9 cellular contexts compared by ENCODE assay signal in the genomic region with DNA sequence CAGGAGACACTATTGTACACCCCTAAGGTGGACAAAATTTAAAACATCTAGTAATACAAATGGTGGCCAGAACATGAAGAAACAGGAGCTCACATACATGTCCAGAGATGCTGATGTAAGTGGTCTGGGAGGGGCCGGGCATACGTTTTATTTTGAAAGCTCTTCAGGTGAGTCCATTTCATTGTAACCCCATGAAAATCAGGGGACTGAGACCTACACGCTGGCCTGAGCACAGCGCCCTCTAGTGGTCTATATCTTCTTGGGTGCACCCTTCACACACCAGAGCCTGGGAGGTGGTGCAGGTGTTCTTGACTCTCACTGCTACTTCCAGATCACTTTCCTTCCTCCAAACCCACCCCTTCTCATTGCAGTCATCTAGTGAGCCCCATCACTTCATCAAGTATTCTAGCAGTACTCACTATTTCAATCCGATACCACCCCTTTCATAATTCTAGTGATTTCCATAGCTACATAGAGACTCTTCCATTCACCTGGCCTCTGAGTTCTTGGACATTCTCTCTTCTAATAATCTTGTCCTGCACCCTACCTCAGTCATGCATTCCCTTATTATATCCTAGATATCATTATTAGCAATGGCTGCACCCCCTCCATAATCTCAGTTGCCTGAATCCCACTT. TPM values are rescaled to one million over a fixed set of nuclear protein-coding genes. Genes with fewer than 3 reads are reported as not detected.
DNase-seq lines count a peak whose midpoint lies in the region; ATAC-seq and TF ChIP-seq lines count a peak whose summit lies in the region.
"Had no signal": no experiment of that assay in that cellular context is flagged by ENCODE, and none has a peak within 500 bp of the region (broad histone marks: within the 10 kb centered on the region; RNA-seq: fewer than 3 reads in every experiment).

No MANE protein-coding gene starts in this region.

- H3K36me3 Mint-ChIP-seq in activated CD4-positive, alpha-beta memory T cell treated with anti-CD3 and anti-CD28 coated beads, Interleukin-2, amount 10 ng/mL, durations not matched to agents 7 days and 5 days (ENCODE audit: low read depth) = no peaks in the 10 kb centered on the region

- no peak overlapping the region for H3K4me3 Mint-ChIP-seq in activated CD4-positive, alpha-beta memory T cell treated with anti-CD3 and anti-CD28 coated beads, Interleukin-2, amount 10 ng/mL, durations not matched to agents 7 days and 5 days

- CTCF ChIA-PET in activated CD4-positive, alpha-beta memory T cell treated with anti-CD3 and anti-CD28 coated beads, Interleukin-2, amount 10 ng/mL, durations not matched to agents 7 days and 5 days (lab: Charles Lee) = interaction anchor here (0.6 to 4.3 kb wide), 43 partner anchors 10 to 1159 kb away, joined by 3 to 80 read pairs (median 4); partner anchors contain the start of genes TLR1, TLR10 and WDR19

- ATAC-seq in GM21723 (IDR thresholded peaks at IDR 0.05; ENCODE audit: unreplicated experiment) (peak; percentile 55), gastrocnemius medialis (no peak), sciatic nerve (no peak), HG02970 (IDR thresholded peaks at IDR 0.05; ENCODE audit: low FRiP score, unreplicated experiment) (no peak)

- no peak overlapping the region for H3K27ac ChIP-seq in gastrocnemius medialis

- H3K9me3 Mint-ChIP-seq in activated CD4-positive, alpha-beta memory T cell treated with anti-CD3 and anti-CD28 coated beads, Interleukin-2, amount 10 ng/mL, durations not matched to agents 7 days and 5 days = no peaks in the 10 kb centered on the region

- H3K9me3 ChIP-seq in gastrocnemius medialis = no peaks in the 10 kb centered on the region

- TF ChIP-seq POLR2A in erythroblast (IDR thresholded peaks at IDR 0.05; ENCODE audit: low read length) = no peak
- TF ChIP-seq POLR2A in gastrocnemius medialis (IDR thresholded peaks at IDR 0.05) = no peak

- H3K27me3 ChIP-seq in gastrocnemius medialis = no peaks in the 10 kb centered on the region

- DNase-seq in EL = peak; percentile 43
- DNase-seq in NCI-H1048 (lab: John Stamatoyannopoulos, UW) = peak; percentile 24
- peak; percentile 68 for DNase-seq in activated CD4-positive, alpha-beta memory T cell treated with anti-CD3 and anti-CD28 coated beads, Interleukin-2, amount 10 ng/mL, durations not matched to agents 7 days and 5 days
- DNase-seq in erythroblast (lab: John Stamatoyannopoulos, UW) = peak; percentile 73 to 84
- no peak for DNase-seq in gastrocnemius medialis
- no peak for DNase-seq in sciatic nerve (ENCODE audit: low spot score)

- no peak overlapping the region for H3K4me3 ChIP-seq in gastrocnemius medialis

- H3K4me1 ChIP-seq in gastrocnemius medialis = peaks cover 3 to 8% of the 10 kb centered on the region in 2 donors

- no peaks in the 10 kb centered on the region for H3K36me3 ChIP-seq in gastrocnemius medialis

- TF ChIP-seq CTCF in gastrocnemius medialis (IDR thresholded peaks at IDR 0.05 in 4 of 5, conservative IDR thresholded peaks at IDR 0.05 in 1 of 5) = peak; percentile 12 to 56 (median 38)

- H3K27ac Mint-ChIP-seq in activated CD4-positive, alpha-beta memory T cell treated with anti-CD3 and anti-CD28 coated beads, Interleukin-2, amount 10 ng/mL, durations not matched to agents 7 days and 5 days = no peak overlapping the region

- intact Hi-C loops in gastrocnemius medialis (cut with DNase I; ENCODE audit: low total_unique reads) (loop anchor here (10.0 kb wide), 1 partner anchor 1176 kb away; the partner anchor contains the start of gene RELL1), sciatic nerve (cut with DNase I) (no loop called here)

- peaks cover 31% of the 10 kb centered on the region for H3K27me3 Mint-ChIP-seq in activated CD4-positive, alpha-beta memory T cell treated with anti-CD3 and anti-CD28 coated beads, Interleukin-2, amount 10 ng/mL, durations not matched to agents 7 days and 5 days

- peaks cover 33% of the 10 kb centered on the region for H3K4me1 Mint-ChIP-seq in activated CD4-positive, alpha-beta memory T cell treated with anti-CD3 and anti-CD28 coated beads, Interleukin-2, amount 10 ng/mL, durations not matched to agents 7 days and 5 days

- in situ Hi-C loops in gastrocnemius medialis (cut with MboI; ENCODE audit: low sequenced_read_pairs in 4 of 4) = no loop called here

- POLR2A ChIA-PET in activated CD4-positive, alpha-beta memory T cell treated with anti-CD3 and anti-CD28 coated beads, Interleukin-2, amount 10 ng/mL, durations not matched to agents 7 days and 5 days (lab: Charles Lee) = interaction anchor here (0.9 kb wide), 1 partner anchor 355 kb away, joined by 6 read pairs; no protein-coding TSS in a partner anchor

RNA-seq across cellular contexts. Expression of gene TLR6, which starts 4.3 kb away (rescaled TPM):
- 1 to 10 TPM; 3.9 to 5.4 TPM for total RNA-seq in activated CD4-positive, alpha-beta memory T cell treated with anti-CD3 and anti-CD28 coated beads, Interleukin-2, amount 10 ng/mL, durations not matched to agents 7 days and 5 days
- total RNA-seq in gastrocnemius medialis = under 1 TPM; 0.29 to 0.75 (median 0.48) TPM
- total RNA-seq in sciatic nerve = 8.2 TPM

RNA-seq across cellular contexts. Expression of gene FAM114A1, which starts 6.7 kb away (rescaled TPM):
- under 1 TPM; 0.18 to 0.33 TPM for total RNA-seq in activated CD4-positive, alpha-beta memory T cell treated with anti-CD3 and anti-CD28 coated beads, Interleukin-2, amount 10 ng/mL, durations not matched to agents 7 days and 5 days
- total RNA-seq in gastrocnemius medialis (10 to 100 TPM; 23.2 to 47.5 (median 27.4) TPM), sciatic nerve (92.9 TPM)
- total RNA-seq: activated CD8-positive, alpha-beta memory T cell treated with anti-CD3 and anti-CD28 coated beads for 36 hours had no signal

RNA-seq across cellular contexts. Expression of gene TLR1, which starts 56.3 kb away (rescaled TPM):
- 10 to 100 TPM; 11.7 to 12.0 TPM for total RNA-seq in activated CD4-positive, alpha-beta memory T cell treated with anti-CD3 and anti-CD28 coated beads, Interleukin-2, amount 10 ng/mL, durations not matched to agents 7 days and 5 days
- 1 to 10 TPM in 3 of 4 donors, not detected in 1; 1.3 to 2.4 (median 1.5) TPM for total RNA-seq in gastrocnemius medialis
- total RNA-seq in sciatic nerve = 28.9 TPM

Comparison
In these comparisons a context has a peak if more than half of its experiments do, and no peak if none do; other contexts are left out.
1. DNase-seq: peak in EL (single experiment), NCI-H1048 (single experiment), activated CD4-positive, alpha-beta memory T cell treated with anti-CD3 and anti-CD28 coated beads, Interleukin-2, amount 10 ng/mL, durations not matched to agents 7 days and 5 days (single experiment) and erythroblast (2 of 2); none in gastrocnemius medialis (0 of 2) and sciatic nerve (single experiment).
2. RNA of gene FAM114A1, which starts 6.7 kb away (total RNA-seq): 92.9 TPM in sciatic nerve (single experiment) and 23.2 to 47.5 TPM in gastrocnemius medialis; 0.18 to 0.33 TPM in activated CD4-positive, alpha-beta memory T cell treated with anti-CD3 and anti-CD28 coated beads, Interleukin-2, amount 10 ng/mL, durations not matched to agents 7 days and 5 days; every median in the first group is over 10 times any median in the second.